8 cellular contexts compared by ENCODE assay signal in genomic region chr6:13273931-13274706, GRCh38. TPM values are rescaled to one million over a fixed set of nuclear protein-coding genes. Genes with fewer than 3 reads are reported as not detected.
DNase-seq lines count a peak whose midpoint lies in the region; ATAC-seq and TF ChIP-seq lines count a peak whose summit lies in the region.

No MANE protein-coding gene starts in this region.

- POLR2A ChIA-PET in GM10248 (lab: Yijun Ruan, JAX), result interaction anchor here (1.0 to 2.0 kb wide), 3 partner anchors 12 to 28 kb away, joined by 3 to 6 read pairs (median 4); no protein-coding TSS in a partner anchor

- no peaks in the 10 kb centered on the region for H3K36me3 Mint-ChIP-seq in glutamatergic neuron (ENCODE audit: unreplicated experiment)

- H3K9me3 Mint-ChIP-seq in glutamatergic neuron (ENCODE audit: unreplicated experiment), result peaks cover 2% of the 10 kb centered on the region

- H3K27me3 Mint-ChIP-seq in glutamatergic neuron (ENCODE audit: unreplicated experiment), result no peaks in the 10 kb centered on the region

- no peak overlapping the region for H3K4me3 Mint-ChIP-seq in glutamatergic neuron (ENCODE audit: unreplicated experiment)

- in situ Hi-C loops in ACHN (cut with HindIII; ENCODE audit: low pct_ligation_motif_present, low pct_unique_long_range_greater_than_20kb, low sequenced_read_pairs), result no loop called here

- H3K27ac Mint-ChIP-seq in glutamatergic neuron (ENCODE audit: unreplicated experiment), result no peak overlapping the region

- TF ChIP-seq CTCF in GM10248 (IDR thresholded peaks at IDR 0.05; ENCODE audit: control extremely low read depth, extremely low read depth, low read depth, missing control alignments) (no peak), glutamatergic neuron (IDR thresholded peaks at IDR 0.05; ENCODE audit: partially characterized antibody, unreplicated experiment) (no peak)

- CTCF ChIA-PET in GM10248 (lab: Yijun Ruan, JAX), result interaction anchor here (0.8 to 2.7 kb wide), 6 partner anchors 9 to 79 kb away, joined by 3 to 9 read pairs (median 3); no protein-coding TSS in a partner anchor

- DNase-seq in GM10248 (ENCODE audit: extremely low spot score) (peak; percentile 74), T-helper 9 cell (peak; percentile 28), amniotic epithelial cell (ENCODE audit: low read depth) (peak; percentile 41), HuH-7.5 (ENCODE audit: low spot score) (no peak), glutamatergic neuron (no peak), ACHN (no peak)
- DNase-seq in stimulated activated CD4-positive, alpha-beta T cell treated with anti-CD3 and anti-CD28 coated beads, Interleukin-1b, Interleukin-23, amount 100 ng/mL, for 48 hours, result peak; percentile 51

- ATAC-seq in HG02884 (IDR thresholded peaks at IDR 0.05; ENCODE audit: unreplicated experiment), result peak; percentile 62

- H3K4me1 Mint-ChIP-seq in glutamatergic neuron (ENCODE audit: low read depth, unreplicated experiment), result no peaks in the 10 kb centered on the region

RNA-seq across cellular contexts. Expression of gene TBC1D7, which starts 54.2 kb away (rescaled TPM):
- total RNA-seq in glutamatergic neuron (ENCODE audit: unreplicated experiment), result 39.9 TPM

Comparison
In these comparisons a context has a peak if more than half of its experiments do, and no peak if none do; other contexts are left out.
1. DNase-seq: peak in GM10248 (single experiment), T-helper 9 cell (single experiment), amniotic epithelial cell (single experiment) and stimulated activated CD4-positive, alpha-beta T cell treated with anti-CD3 and anti-CD28 coated beads, Interleukin-1b, Interleukin-23, amount 100 ng/mL, for 48 hours (single experiment); none in HuH-7.5 (single experiment), glutamatergic neuron (single experiment) and ACHN (single experiment).